In genomic region chr15:33581032-33581431, GRCh38 we compare ENCODE assay signal across 1 cellular context.
TF ChIP-seq lines count a peak whose summit lies in the region.

No MANE protein-coding gene starts in this region.

TF ChIP-seq in H1, 55 proteins besides CTCF, POLR2A, EP300 and RAD21:
- TF ChIP-seq TAF1 (IDR thresholded peaks at IDR 0.05; ENCODE audit: low read depth, low read length) (no peak), KDM5A (IDR thresholded peaks at IDR 0.05; ENCODE audit: low read length) (no peak), JUND (IDR thresholded peaks at IDR 0.05; ENCODE audit: low read length) (no peak), JUN (IDR thresholded peaks at IDR 0.05; ENCODE audit: low read depth, low read length) (no peak), NANOG (IDR thresholded peaks at IDR 0.05; ENCODE audit: insufficient read depth, low read depth, low read length, poor library complexity, severe bottlenecking) (no peak), E2F6 (IDR thresholded peaks at IDR 0.05) (no peak), KDM1A (IDR thresholded peaks at IDR 0.05; ENCODE audit: borderline replicate concordance, low read length) (no peak), TEAD4 (IDR thresholded peaks at IDR 0.05; ENCODE audit: low read depth, low read length) (no peak), RNF2 (IDR thresholded peaks at IDR 0.05; ENCODE audit: borderline replicate concordance, low read depth, low read length, missing control alignments, poor library complexity, severe bottlenecking) (no peak), POU5F1 (IDR thresholded peaks at IDR 0.05; ENCODE audit: low read depth, low read length) (no peak), KDM4A (IDR thresholded peaks at IDR 0.05; ENCODE audit: low read depth, low read length, severe bottlenecking) (no peak), SUZ12 (IDR thresholded peaks at IDR 0.05; ENCODE audit: low read length) (no peak), EGR1 (IDR thresholded peaks at IDR 0.05; ENCODE audit: borderline replicate concordance, low read depth, low read length) (no peak), CTBP2 (IDR thresholded peaks at IDR 0.05; ENCODE audit: borderline replicate concordance, insufficient read depth, insufficient read length, low read length) (no peak), SIN3A (conservative IDR thresholded peaks at IDR 0.05 in 1 of 2, IDR thresholded peaks at IDR 0.05 in 1 of 2; ENCODE audit: low read depth in 1 of 2, low read length in 2 of 2) (no peak), TCF12 (IDR thresholded peaks at IDR 0.05; ENCODE audit: low read depth, low read length) (no peak), GABPA (IDR thresholded peaks at IDR 0.05; ENCODE audit: borderline replicate concordance, insufficient read depth, low read length) (no peak)
